ENCODE assay signal across 17 cellular contexts in genomic region chr1:42975561-42976225, GRCh38.
"Had no signal": no experiment of that assay in that cellular context is flagged by ENCODE, and none has a peak within 500 bp of the region (broad histone marks: within the 10 kb centered on the region; RNA-seq: fewer than 3 reads in every experiment).

No MANE protein-coding gene starts in this region.

- H3K9me3 ChIP-seq: esophagus squamous epithelium, gastroesophageal sphincter, neutrophil, vagina had no signal

- H3K27ac ChIP-seq: esophagus squamous epithelium, gastroesophageal sphincter, neutrophil, vagina had no signal

- FAIRE-seq: colon, small intestine had no signal

- H3K4me3 ChIP-seq: esophagus squamous epithelium, gastroesophageal sphincter, vagina had no signal

- H3K27me3 ChIP-seq: esophagus squamous epithelium, gastroesophageal sphincter, vagina had no signal

- ATAC-seq: effector memory CD8-positive, alpha-beta T cell; gastroesophageal sphincter; left lobe of liver; natural killer cell treated with Interleukin-12 subunit alpha and Interleukin-12 subunit beta and Interleukin-15 and Interleukin-18, amount 100 ng/mL, for 72 hours had no signal

- H3K36me3 ChIP-seq: esophagus squamous epithelium, neutrophil, vagina had no signal

- DNase-seq: effector memory CD8-positive, alpha-beta T cell; esophagus squamous epithelium; foreskin fibroblast; glutamatergic neuron; islet precursor cell; mammary epithelial cell; midbrain; small intestine; stimulated activated CD4-positive, alpha-beta T cell treated with anti-CD3 and anti-CD28 coated beads, Interleukin-12 subunit alpha, Interleukin-12 subunit beta, amount 100 ng/mL, for 4 hours; stimulated activated naive CD4-positive, alpha-beta T cell treated with Interleukin-2 at 50 U/mL for 16 hours; trophoblast cell had no signal

- H3K4me1 ChIP-seq: esophagus squamous epithelium, gastroesophageal sphincter had no signal
